Comparison of ENCODE assay signal across 1 cellular context in the genomic region with DNA sequence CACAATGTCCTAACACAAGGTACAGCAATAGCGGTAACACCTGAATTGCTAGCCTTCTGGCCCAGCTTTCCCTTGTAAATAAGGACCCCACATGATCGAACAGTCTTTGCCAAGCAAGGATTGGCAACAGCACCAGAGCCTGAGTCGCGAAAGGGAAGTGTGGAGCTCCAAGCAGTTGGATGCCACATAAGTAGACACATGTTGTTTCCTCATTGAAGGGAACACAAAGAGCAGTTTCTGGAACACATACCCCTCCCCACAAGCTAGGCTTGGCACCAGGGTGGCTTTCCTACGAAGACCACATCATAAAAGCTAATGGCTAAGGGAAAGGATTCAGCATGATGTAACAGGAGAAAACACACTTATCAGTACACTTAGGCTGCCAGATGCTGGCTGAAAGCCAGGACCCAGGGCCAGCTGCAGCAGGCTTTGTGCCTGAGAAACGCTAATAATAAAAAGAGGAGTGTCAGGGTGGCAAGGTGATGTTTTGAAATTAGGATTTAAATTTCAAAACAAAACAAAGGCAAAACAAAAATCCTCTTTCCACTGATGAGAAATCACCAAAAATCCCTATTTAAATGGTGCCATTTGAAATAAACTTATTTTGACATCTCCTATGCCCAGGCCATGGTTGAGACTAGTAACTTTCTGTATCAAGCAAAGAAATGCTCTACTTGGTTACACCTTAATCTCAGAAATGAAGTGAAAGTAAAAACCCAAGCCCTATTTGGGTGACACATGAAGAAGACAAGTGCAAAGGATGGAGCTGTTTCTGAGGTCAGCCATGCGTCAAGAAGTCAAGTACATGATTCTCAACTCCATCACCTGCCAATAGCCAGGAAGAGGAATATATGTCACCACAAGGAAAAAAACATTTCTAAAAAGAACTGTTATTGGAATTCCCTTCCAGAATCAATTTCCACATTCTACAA.
TF ChIP-seq lines count a peak whose summit lies in the region.

No MANE protein-coding gene starts in this region.

TF ChIP-seq in K562, 482 proteins besides CTCF, POLR2A, EP300 and RAD21 (continued from another document and continues in another):
- TF ChIP-seq KLF6 (CRISPR knock-in tag; IDR thresholded peaks at IDR 0.05; ENCODE audit: borderline replicate concordance) (peak; percentile 86; the same call in 1 of the 2 replicates), TEAD4 (IDR thresholded peaks at IDR 0.05; ENCODE audit: low read length) (peak; percentile 91), TEAD4 (CRISPR knock-in tag; IDR thresholded peaks at IDR 0.05; ENCODE audit: borderline replicate concordance) (no peak), GTF2E2 (tag; IDR thresholded peaks at IDR 0.05) (no peak), ZBED1 (IDR thresholded peaks at IDR 0.05) (no peak), SETDB1 (IDR thresholded peaks at IDR 0.05; ENCODE audit: low read length) (no peak), U2AF2 (optimal IDR thresholded peaks at IDR 0.05; ENCODE audit: low read depth, low read length) (no peak), RCOR1 (IDR thresholded peaks at IDR 0.05; ENCODE audit: borderline replicate concordance in 1 of 2, low read depth in 2 of 2, low read length in 2 of 2) (peak in 1 of 2 experiments; percentile 90; a peak in 2 of 4 replicates), HOXB6 (CRISPR knock-in tag; IDR thresholded peaks at IDR 0.05; ENCODE audit: borderline replicate concordance) (no peak), SP1 (CRISPR knock-in tag; IDR thresholded peaks at IDR 0.05) (0 out of 2 replicates have a peak, but pooled peaks have one; percentile 57), DNMT1 (IDR thresholded peaks at IDR 0.05) (no peak), DMBX1 (CRISPR knock-in tag; IDR thresholded peaks at IDR 0.05; ENCODE audit: borderline replicate concordance) (peak; percentile 99), KDM1A (IDR thresholded peaks at IDR 0.05) (peak; percentile 27 to 57; a peak in 2 of 4 replicates), ZC3H4 (CRISPR knock-in tag; IDR thresholded peaks at IDR 0.05; ENCODE audit: borderline replicate concordance) (no peak), CSDE1 (IDR thresholded peaks at IDR 0.05) (no peak; a peak in 1 of 4 replicates), MEIS2 (IDR thresholded peaks at IDR 0.05; ENCODE audit: partially characterized antibody) (peak; percentile 45), ATF7 (IDR thresholded peaks at IDR 0.05) (peak; percentile 93), SMARCC2 (IDR thresholded peaks at IDR 0.05; ENCODE audit: low read depth) (peak; percentile 67), LCOR (CRISPR knock-in tag; IDR thresholded peaks at IDR 0.05) (no peak), IFI16 (CRISPR knock-in tag; IDR thresholded peaks at IDR 0.05) (peak; percentile 85), NR4A1 (CRISPR knock-in tag; IDR thresholded peaks at IDR 0.05) (no peak), NR4A1 (tag; IDR thresholded peaks at IDR 0.05) (peak; percentile 98), ZNF445 (CRISPR knock-in tag; IDR thresholded peaks at IDR 0.05; ENCODE audit: low read depth) (no peak), GATA2 (CRISPR knock-in tag; IDR thresholded peaks at IDR 0.05) (peak; percentile 60; the same call in 1 of the 2 replicates), RBM22 (IDR thresholded peaks at IDR 0.05; ENCODE audit: low read depth, low read length, poor library complexity, severe bottlenecking) (no peak), BHLHE40 (IDR thresholded peaks at IDR 0.05; ENCODE audit: low read length) (no peak), ZNF197 (CRISPR knock-in tag; IDR thresholded peaks at IDR 0.05; ENCODE audit: low read depth) (peak; percentile 95), ZNF507 (tag; conservative IDR thresholded peaks at IDR 0.05) (no peak), FOXK1 (CRISPR knock-in tag; IDR thresholded peaks at IDR 0.05; ENCODE audit: borderline replicate concordance) (no peak; the same call in 1 of the 2 replicates), ZNF695 (CRISPR knock-in tag; IDR thresholded peaks at IDR 0.05) (no peak)
- TF ChIP-seq, protein P1, sequence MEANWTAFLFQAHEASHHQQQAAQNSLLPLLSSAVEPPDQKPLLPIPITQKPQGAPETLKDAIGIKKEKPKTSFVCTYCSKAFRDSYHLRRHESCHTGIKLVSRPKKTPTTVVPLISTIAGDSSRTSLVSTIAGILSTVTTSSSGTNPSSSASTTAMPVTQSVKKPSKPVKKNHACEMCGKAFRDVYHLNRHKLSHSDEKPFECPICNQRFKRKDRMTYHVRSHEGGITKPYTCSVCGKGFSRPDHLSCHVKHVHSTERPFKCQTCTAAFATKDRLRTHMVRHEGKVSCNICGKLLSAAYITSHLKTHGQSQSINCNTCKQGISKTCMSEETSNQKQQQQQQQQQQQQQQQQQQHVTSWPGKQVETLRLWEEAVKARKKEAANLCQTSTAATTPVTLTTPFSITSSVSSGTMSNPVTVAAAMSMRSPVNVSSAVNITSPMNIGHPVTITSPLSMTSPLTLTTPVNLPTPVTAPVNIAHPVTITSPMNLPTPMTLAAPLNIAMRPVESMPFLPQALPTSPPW (CRISPR knock-in tag; IDR thresholded peaks at IDR 0.05), result peak; percentile 62
- TF ChIP-seq, protein P2, sequence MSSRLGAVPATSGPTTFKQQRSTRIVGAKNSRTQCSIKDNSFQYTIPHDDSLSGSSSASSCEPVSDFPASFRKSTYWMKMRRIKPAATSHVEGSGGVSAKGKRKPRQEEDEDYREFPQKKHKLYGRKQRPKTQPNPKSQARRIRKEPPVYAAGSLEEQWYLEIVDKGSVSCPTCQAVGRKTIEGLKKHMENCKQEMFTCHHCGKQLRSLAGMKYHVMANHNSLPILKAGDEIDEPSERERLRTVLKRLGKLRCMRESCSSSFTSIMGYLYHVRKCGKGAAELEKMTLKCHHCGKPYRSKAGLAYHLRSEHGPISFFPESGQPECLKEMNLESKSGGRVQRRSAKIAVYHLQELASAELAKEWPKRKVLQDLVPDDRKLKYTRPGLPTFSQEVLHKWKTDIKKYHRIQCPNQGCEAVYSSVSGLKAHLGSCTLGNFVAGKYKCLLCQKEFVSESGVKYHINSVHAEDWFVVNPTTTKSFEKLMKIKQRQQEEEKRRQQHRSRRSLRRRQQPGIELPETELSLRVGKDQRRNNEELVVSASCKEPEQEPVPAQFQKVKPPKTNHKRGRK (tag; IDR thresholded peaks at IDR 0.05), result no peak
- TF ChIP-seq, protein P3, sequence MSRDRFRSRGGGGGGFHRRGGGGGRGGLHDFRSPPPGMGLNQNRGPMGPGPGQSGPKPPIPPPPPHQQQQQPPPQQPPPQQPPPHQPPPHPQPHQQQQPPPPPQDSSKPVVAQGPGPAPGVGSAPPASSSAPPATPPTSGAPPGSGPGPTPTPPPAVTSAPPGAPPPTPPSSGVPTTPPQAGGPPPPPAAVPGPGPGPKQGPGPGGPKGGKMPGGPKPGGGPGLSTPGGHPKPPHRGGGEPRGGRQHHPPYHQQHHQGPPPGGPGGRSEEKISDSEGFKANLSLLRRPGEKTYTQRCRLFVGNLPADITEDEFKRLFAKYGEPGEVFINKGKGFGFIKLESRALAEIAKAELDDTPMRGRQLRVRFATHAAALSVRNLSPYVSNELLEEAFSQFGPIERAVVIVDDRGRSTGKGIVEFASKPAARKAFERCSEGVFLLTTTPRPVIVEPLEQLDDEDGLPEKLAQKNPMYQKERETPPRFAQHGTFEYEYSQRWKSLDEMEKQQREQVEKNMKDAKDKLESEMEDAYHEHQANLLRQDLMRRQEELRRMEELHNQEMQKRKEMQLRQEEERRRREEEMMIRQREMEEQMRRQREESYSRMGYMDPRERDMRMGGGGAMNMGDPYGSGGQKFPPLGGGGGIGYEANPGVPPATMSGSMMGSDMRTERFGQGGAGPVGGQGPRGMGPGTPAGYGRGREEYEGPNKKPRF (IDR thresholded peaks at IDR 0.05; ENCODE audit: low read depth, low read length), result no peak
- TF ChIP-seq, protein P4, sequence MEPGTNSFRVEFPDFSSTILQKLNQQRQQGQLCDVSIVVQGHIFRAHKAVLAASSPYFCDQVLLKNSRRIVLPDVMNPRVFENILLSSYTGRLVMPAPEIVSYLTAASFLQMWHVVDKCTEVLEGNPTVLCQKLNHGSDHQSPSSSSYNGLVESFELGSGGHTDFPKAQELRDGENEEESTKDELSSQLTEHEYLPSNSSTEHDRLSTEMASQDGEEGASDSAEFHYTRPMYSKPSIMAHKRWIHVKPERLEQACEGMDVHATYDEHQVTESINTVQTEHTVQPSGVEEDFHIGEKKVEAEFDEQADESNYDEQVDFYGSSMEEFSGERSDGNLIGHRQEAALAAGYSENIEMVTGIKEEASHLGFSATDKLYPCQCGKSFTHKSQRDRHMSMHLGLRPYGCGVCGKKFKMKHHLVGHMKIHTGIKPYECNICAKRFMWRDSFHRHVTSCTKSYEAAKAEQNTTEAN (CRISPR knock-in tag; IDR thresholded peaks at IDR 0.05), result no peak; the same call in 1 of the 2 replicates
- TF ChIP-seq, protein P5, sequence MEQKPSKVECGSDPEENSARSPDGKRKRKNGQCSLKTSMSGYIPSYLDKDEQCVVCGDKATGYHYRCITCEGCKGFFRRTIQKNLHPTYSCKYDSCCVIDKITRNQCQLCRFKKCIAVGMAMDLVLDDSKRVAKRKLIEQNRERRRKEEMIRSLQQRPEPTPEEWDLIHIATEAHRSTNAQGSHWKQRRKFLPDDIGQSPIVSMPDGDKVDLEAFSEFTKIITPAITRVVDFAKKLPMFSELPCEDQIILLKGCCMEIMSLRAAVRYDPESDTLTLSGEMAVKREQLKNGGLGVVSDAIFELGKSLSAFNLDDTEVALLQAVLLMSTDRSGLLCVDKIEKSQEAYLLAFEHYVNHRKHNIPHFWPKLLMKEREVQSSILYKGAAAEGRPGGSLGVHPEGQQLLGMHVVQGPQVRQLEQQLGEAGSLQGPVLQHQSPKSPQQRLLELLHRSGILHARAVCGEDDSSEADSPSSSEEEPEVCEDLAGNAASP (IDR thresholded peaks at IDR 0.05), result no peak
- TF ChIP-seq, protein P6, sequence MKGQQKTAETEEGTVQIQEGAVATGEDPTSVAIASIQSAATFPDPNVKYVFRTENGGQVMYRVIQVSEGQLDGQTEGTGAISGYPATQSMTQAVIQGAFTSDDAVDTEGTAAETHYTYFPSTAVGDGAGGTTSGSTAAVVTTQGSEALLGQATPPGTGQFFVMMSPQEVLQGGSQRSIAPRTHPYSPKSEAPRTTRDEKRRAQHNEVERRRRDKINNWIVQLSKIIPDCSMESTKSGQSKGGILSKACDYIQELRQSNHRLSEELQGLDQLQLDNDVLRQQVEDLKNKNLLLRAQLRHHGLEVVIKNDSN (CRISPR knock-in tag; IDR thresholded peaks at IDR 0.05), result no peak
- TF ChIP-seq, protein P7, sequence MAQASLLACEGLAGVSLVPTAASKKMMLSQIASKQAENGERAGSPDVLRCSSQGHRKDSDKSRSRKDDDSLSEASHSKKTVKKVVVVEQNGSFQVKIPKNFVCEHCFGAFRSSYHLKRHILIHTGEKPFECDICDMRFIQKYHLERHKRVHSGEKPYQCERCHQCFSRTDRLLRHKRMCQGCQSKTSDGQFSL (CRISPR knock-in tag; IDR thresholded peaks at IDR 0.05), result 0 out of 2 replicates have a peak, but pooled peaks have one; percentile 49
- TF ChIP-seq, protein P7 (tag; IDR thresholded peaks at IDR 0.05), result peak in 1 of 2 experiments; percentile 76; a peak in 1 of 4 replicates
- TF ChIP-seq, protein P8, sequence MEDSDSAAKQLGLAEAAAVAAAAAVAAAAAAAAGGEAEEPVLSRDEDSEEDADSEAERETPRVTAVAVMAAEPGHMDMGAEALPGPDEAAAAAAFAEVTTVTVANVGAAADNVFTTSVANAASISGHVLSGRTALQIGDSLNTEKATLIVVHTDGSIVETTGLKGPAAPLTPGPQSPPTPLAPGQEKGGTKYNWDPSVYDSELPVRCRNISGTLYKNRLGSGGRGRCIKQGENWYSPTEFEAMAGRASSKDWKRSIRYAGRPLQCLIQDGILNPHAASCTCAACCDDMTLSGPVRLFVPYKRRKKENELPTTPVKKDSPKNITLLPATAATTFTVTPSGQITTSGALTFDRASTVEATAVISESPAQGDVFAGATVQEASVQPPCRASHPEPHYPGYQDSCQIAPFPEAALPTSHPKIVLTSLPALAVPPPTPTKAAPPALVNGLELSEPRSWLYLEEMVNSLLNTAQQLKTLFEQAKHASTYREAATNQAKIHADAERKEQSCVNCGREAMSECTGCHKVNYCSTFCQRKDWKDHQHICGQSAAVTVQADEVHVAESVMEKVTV (CRISPR knock-in tag; IDR thresholded peaks at IDR 0.05), result 0 out of 2 replicates have a peak, but pooled peaks have one; percentile 9
- TF ChIP-seq, protein P9, sequence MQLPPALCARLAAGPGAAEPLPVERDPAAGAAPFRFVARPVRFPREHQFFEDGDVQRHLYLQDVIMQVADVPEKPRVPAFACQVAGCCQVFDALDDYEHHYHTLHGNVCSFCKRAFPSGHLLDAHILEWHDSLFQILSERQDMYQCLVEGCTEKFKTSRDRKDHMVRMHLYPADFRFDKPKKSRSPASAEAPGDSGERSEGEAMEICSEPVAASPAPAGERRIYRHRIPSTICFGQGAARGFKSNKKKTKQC (CRISPR knock-in tag; IDR thresholded peaks at IDR 0.05), result no peak
- TF ChIP-seq, protein P10, sequence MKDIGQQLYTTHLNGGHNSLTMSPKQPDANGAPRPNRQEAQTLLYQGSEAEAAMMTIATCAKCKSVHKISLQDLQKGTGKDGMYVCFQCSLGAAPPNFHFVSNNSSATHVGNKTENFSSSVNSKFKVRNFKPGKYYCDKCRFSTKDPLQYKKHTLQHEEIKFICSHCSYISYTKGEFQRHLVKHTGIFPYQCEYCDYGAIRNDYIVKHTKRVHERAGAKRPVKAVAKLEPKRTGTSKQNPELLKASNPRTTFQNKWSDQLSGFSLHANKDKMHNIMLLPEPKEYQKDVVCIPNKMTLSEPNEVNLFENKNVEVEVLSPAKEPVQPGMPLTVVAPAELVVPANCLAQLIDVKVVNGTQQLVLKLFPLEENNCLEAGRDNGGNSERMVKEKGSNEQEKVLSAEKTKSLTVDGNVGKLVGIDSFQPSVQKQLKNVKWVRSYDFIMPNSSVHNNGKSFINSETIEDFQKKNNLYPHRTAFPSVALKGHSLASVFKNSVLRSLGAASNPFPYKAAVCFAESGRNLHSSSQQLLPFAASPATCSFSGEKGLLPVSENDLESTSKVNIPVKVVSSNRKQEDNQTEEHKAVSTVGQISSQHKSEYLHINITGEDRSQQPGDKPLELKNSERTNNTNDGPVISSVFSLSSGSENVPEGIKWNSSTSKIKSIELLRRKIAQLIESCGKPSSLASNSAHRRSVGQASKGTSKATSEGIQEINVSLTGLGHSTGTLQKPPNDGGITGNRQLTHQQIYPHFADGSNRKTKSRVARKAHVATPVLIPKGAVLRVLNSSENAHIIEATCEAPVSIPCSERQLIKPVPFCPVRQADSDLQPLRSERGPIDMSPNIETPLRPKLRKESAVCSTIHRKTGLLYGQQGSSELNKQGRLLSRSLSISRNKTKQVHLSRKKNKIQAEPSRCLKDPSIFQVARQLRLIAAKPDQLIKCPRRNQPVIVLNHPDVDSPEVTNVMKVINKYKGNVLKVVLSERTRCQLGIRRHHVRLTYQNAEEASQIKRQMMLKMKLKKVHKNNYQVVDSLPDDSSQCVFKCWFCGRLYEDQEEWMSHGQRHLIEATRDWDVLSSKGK (CRISPR knock-in tag; IDR thresholded peaks at IDR 0.05), result no peak
- TF ChIP-seq, protein P11, sequence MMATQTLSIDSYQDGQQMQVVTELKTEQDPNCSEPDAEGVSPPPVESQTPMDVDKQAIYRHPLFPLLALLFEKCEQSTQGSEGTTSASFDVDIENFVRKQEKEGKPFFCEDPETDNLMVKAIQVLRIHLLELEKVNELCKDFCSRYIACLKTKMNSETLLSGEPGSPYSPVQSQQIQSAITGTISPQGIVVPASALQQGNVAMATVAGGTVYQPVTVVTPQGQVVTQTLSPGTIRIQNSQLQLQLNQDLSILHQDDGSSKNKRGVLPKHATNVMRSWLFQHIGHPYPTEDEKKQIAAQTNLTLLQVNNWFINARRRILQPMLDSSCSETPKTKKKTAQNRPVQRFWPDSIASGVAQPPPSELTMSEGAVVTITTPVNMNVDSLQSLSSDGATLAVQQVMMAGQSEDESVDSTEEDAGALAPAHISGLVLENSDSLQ (IDR thresholded peaks at IDR 0.05), result 0 out of 2 replicates have a peak, but pooled peaks have one; percentile 27
